In the genomic region with DNA sequence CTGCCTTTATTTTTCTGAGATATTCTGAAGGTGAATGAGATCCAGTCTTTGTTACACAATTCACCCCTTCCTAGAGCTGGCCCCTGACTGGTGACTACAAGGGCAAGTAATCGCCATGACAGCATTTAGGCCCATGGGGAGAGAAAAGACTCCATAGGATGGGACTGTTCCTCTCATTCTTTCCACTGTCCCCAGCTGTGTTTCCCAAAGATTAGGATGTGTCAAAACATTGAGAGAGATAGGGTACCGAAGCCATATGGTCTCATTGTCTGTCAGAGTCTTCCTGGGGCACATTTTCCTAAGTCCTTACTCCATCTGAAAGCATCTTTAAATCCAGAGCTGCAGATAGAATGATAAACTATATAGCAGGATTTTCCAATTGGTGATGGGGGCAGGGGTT, we compare ENCODE assay signal across 34 cellular contexts.
"Had no signal": no experiment of that assay in that cellular context is flagged by ENCODE, and none has a peak within 500 bp of the region (broad histone marks: within the 10 kb centered on the region; RNA-seq: fewer than 3 reads in every experiment).

No MANE protein-coding gene starts in this region.

- DNase-seq: activated B cell treated with CpG ODN at 0.5 μM for 24 hours; activated CD4-positive, alpha-beta memory T cell treated with anti-CD3 and anti-CD28 coated beads for 36 hours; activated CD4-positive, alpha-beta T cell treated with anti-CD3 and anti-CD28 coated beads for 4 hours; activated CD4-positive, alpha-beta T cell treated with anti-CD3 and anti-CD28 coated beads, Interleukin-2, amount 10 ng/mL, durations not matched to agents 24 days and 14 days; activated CD4-positive, alpha-beta T cell treated with anti-CD3 and anti-CD28 coated beads, Interleukin-2, amount 50 U/mL, for 1 hour; activated CD4-positive, alpha-beta T cell treated with anti-CD3 and anti-CD28 coated beads, Interleukin-2, amount 50 U/mL, for 4 hours; activated CD4-positive, CD25-positive, alpha-beta regulatory T cell treated with anti-CD3 and anti-CD28 coated beads, Interleukin-2, amount 50 U/mL, for 72 hours; activated CD8-positive, alpha-beta memory T cell treated with anti-CD3 and anti-CD28 coated beads, Interleukin-2, amount 50 U/mL, for 4 hours; activated CD8-positive, alpha-beta T cell treated with anti-CD3 and anti-CD28 coated beads for 36 hours; activated effector memory CD4-positive, alpha-beta T cell treated with anti-CD3 and anti-CD28 coated beads, Interleukin-2, amount 50 U/mL, for 16 hours; activated gamma-delta T cell treated with Interleukin-2 at 50 U/mL for 16 hours; activated naive CD4-positive, alpha-beta T cell; activated naive CD4-positive, alpha-beta T cell treated with anti-CD3 and anti-CD28 coated beads for 36 hours; activated naive CD4-positive, alpha-beta T cell treated with anti-CD3 and anti-CD28 coated beads, Interleukin-2, amount 50 U/mL, for 16 hours; activated naive CD8-positive, alpha-beta T cell treated with anti-CD3 and anti-CD28 coated beads for 36 hours; activated T-cell treated with anti-CD3 and anti-CD28 coated beads for 4 hours; activated T-cell treated with anti-CD3 and anti-CD28 coated beads, Interleukin-2, amount 50 U/mL, for 1 hour; activated T-cell treated with anti-CD3 and anti-CD28 coated beads, Interleukin-2, amount 50 U/mL, for 4 hours; activated T-cell treated with anti-CD3 and anti-CD28 coated beads, Interleukin-2, amount 50 U/mL, for 72 hours; adrenal gland; amniotic stem cell; aorta; body of pancreas; brain microvascular endothelial cell; central memory CD4-positive, alpha-beta T cell; T-helper 2 cell; T-helper 9 cell had no signal

- ATAC-seq: activated CD8-positive, alpha-beta T cell treated with anti-CD3 and anti-CD28 coated beads for 36 hours; activated naive CD4-positive, alpha-beta T cell treated with anti-CD3 and anti-CD28 coated beads, Interleukin-2, amount 50 U/mL, for 72 hours; activated T-cell treated with anti-CD3 and anti-CD28 coated beads, Interleukin-2, amount 50 U/mL, for 4 hours; activated T-cell treated with anti-CD3 and anti-CD28 coated beads, Interleukin-2, amount 50 U/mL, for 72 hours; activated T-helper 17 cell treated with anti-CD3 and anti-CD28 coated beads, Interleukin-2, amount 50 U/mL, for 72 hours; body of pancreas had no signal

- H3K27ac ChIP-seq: adrenal gland, body of pancreas, brain microvascular endothelial cell, breast epithelium, VCaP had no signal

- H3K9me3 Mint-ChIP-seq: activated B cell treated with CpG ODN at 0.5 μM for 24 hours; activated CD4-positive, alpha-beta memory T cell treated with anti-CD3 and anti-CD28 coated beads for 36 hours; activated CD4-positive, alpha-beta T cell treated with anti-CD3 and anti-CD28 coated beads, Interleukin-2, amount 10 ng/mL, durations not matched to agents 24 days and 14 days; activated CD8-positive, alpha-beta T cell treated with anti-CD3 and anti-CD28 coated beads for 36 hours; activated naive CD4-positive, alpha-beta T cell treated with anti-CD3 and anti-CD28 coated beads for 36 hours; activated naive CD4-positive, alpha-beta T cell treated with anti-CD3 and anti-CD28 coated beads, Interleukin-2, amount 50 U/mL, for 72 hours; activated naive CD8-positive, alpha-beta T cell treated with anti-CD3 and anti-CD28 coated beads for 36 hours; activated T-cell treated with anti-CD3 and anti-CD28 coated beads, Interleukin-2, amount 50 U/mL, for 4 hours; activated T-helper 1 cell treated with anti-CD3 and anti-CD28 coated beads, Interleukin-12 subunit alpha, Interleukin-12 subunit beta, Interleukin-2, Interleukin-4 antibody, amounts not matched to agents 30 ng/mL and 10 ng/mL and 1 ng/mL, durations not matched to agents 14 hours and 24 hours and 36 hours; activated T-helper 17 cell treated with anti-CD3 and anti-CD28 coated beads, Interleukin-2, amount 50 U/mL, for 72 hours; T-helper 1 cell treated with Interleukin-12 subunit alpha and Interleukin-12 subunit beta and Interleukin-4 antibody, amounts not matched to agents 30 μg/mL and 1 μg/mL, for 36 hours; T-helper 2 cell treated with Interferon-gamma antibody and Interleukin-4, amounts not matched to agents 5 μg/mL and 100 μg/mL, for 36 hours had no signal

- H3K27ac Mint-ChIP-seq: activated B cell treated with CpG ODN at 0.5 μM for 24 hours; activated CD4-positive, alpha-beta memory T cell treated with anti-CD3 and anti-CD28 coated beads for 36 hours; activated CD4-positive, alpha-beta T cell treated with anti-CD3 and anti-CD28 coated beads, Interleukin-2, amount 10 ng/mL, durations not matched to agents 24 days and 14 days; activated CD8-positive, alpha-beta T cell treated with anti-CD3 and anti-CD28 coated beads for 36 hours; activated naive CD4-positive, alpha-beta T cell treated with anti-CD3 and anti-CD28 coated beads for 36 hours; activated naive CD4-positive, alpha-beta T cell treated with anti-CD3 and anti-CD28 coated beads, Interleukin-2, amount 50 U/mL, for 72 hours; activated naive CD8-positive, alpha-beta T cell treated with anti-CD3 and anti-CD28 coated beads for 36 hours; activated T-cell treated with anti-CD3 and anti-CD28 coated beads, Interleukin-2, amount 50 U/mL, for 72 hours; activated T-helper 1 cell treated with anti-CD3 and anti-CD28 coated beads, Interleukin-12 subunit alpha, Interleukin-12 subunit beta, Interleukin-2, Interleukin-4 antibody, amounts not matched to agents 30 ng/mL and 10 ng/mL and 1 ng/mL, durations not matched to agents 14 hours and 24 hours and 36 hours; activated T-helper 17 cell treated with anti-CD3 and anti-CD28 coated beads, Interleukin-2, amount 50 U/mL, for 72 hours; T-helper 1 cell treated with Interleukin-12 subunit alpha and Interleukin-12 subunit beta and Interleukin-4 antibody, amounts not matched to agents 30 μg/mL and 1 μg/mL, for 36 hours; T-helper 2 cell treated with Interferon-gamma antibody and Interleukin-4, amounts not matched to agents 5 μg/mL and 100 μg/mL, for 36 hours had no signal

- H3K27me3 Mint-ChIP-seq: activated B cell treated with CpG ODN at 0.5 μM for 24 hours; activated CD4-positive, alpha-beta memory T cell treated with anti-CD3 and anti-CD28 coated beads for 36 hours; activated CD4-positive, alpha-beta T cell treated with anti-CD3 and anti-CD28 coated beads, Interleukin-2, amount 10 ng/mL, durations not matched to agents 24 days and 14 days; activated CD8-positive, alpha-beta T cell treated with anti-CD3 and anti-CD28 coated beads for 36 hours; activated naive CD8-positive, alpha-beta T cell treated with anti-CD3 and anti-CD28 coated beads for 36 hours had no signal

- H3K27me3 ChIP-seq: adrenal gland, body of pancreas, brain microvascular endothelial cell, breast epithelium had no signal

- H3K4me1 ChIP-seq: adrenal gland, body of pancreas, breast epithelium had no signal

- H3K9me3 ChIP-seq: adrenal gland, body of pancreas, breast epithelium had no signal

- H3K36me3 ChIP-seq: adrenal gland, brain microvascular endothelial cell, breast epithelium had no signal

- H3K36me3 Mint-ChIP-seq: activated CD4-positive, alpha-beta memory T cell treated with anti-CD3 and anti-CD28 coated beads for 36 hours; activated naive CD4-positive, alpha-beta T cell treated with anti-CD3 and anti-CD28 coated beads, Interleukin-2, amount 50 U/mL, for 72 hours; activated naive CD8-positive, alpha-beta T cell treated with anti-CD3 and anti-CD28 coated beads for 36 hours had no signal

- H3K4me1 Mint-ChIP-seq: activated B cell treated with CpG ODN at 0.5 μM for 24 hours; activated T-helper 17 cell treated with anti-CD3 and anti-CD28 coated beads, Interleukin-2, amount 50 U/mL, for 72 hours had no signal

- H3K4me3 Mint-ChIP-seq: activated B cell treated with CpG ODN at 0.5 μM for 24 hours; activated CD4-positive, alpha-beta memory T cell treated with anti-CD3 and anti-CD28 coated beads for 36 hours; activated CD4-positive, alpha-beta T cell treated with anti-CD3 and anti-CD28 coated beads, Interleukin-2, amount 10 ng/mL, durations not matched to agents 24 days and 14 days; activated CD8-positive, alpha-beta T cell treated with anti-CD3 and anti-CD28 coated beads for 36 hours; activated naive CD4-positive, alpha-beta T cell treated with anti-CD3 and anti-CD28 coated beads for 36 hours; activated naive CD8-positive, alpha-beta T cell treated with anti-CD3 and anti-CD28 coated beads for 36 hours; activated T-cell treated with anti-CD3 and anti-CD28 coated beads, Interleukin-2, amount 50 U/mL, for 4 hours; activated T-cell treated with anti-CD3 and anti-CD28 coated beads, Interleukin-2, amount 50 U/mL, for 72 hours; activated T-helper 1 cell treated with anti-CD3 and anti-CD28 coated beads, Interleukin-12 subunit alpha, Interleukin-12 subunit beta, Interleukin-2, Interleukin-4 antibody, amounts not matched to agents 30 ng/mL and 10 ng/mL and 1 ng/mL, durations not matched to agents 14 hours and 24 hours and 36 hours; activated T-helper 17 cell treated with anti-CD3 and anti-CD28 coated beads, Interleukin-2, amount 50 U/mL, for 72 hours; T-helper 1 cell treated with Interleukin-12 subunit alpha and Interleukin-12 subunit beta and Interleukin-4 antibody, amounts not matched to agents 30 μg/mL and 1 μg/mL, for 36 hours; T-helper 2 cell treated with Interferon-gamma antibody and Interleukin-4, amounts not matched to agents 5 μg/mL and 100 μg/mL, for 36 hours had no signal

- H3K4me3 ChIP-seq: adrenal gland, body of pancreas, breast epithelium had no signal
